ENCODE assay signal across 1 cellular context in genomic region chr4:10731690-10732089, GRCh38.
TF ChIP-seq lines count a peak whose summit lies in the region.

No MANE protein-coding gene starts in this region.

TF ChIP-seq in GM23338, 12 proteins besides CTCF, POLR2A, EP300 and RAD21 (continued from another document):
- TF ChIP-seq ZNF462 (CRISPR knock-in tag; IDR thresholded peaks at IDR 0.05) (no peak), EZH2 (IDR thresholded peaks at IDR 0.05; ENCODE audit: low read depth, unreplicated experiment) (no peak)
